ENCODE assay signal across 1 cellular context in the genomic region with DNA sequence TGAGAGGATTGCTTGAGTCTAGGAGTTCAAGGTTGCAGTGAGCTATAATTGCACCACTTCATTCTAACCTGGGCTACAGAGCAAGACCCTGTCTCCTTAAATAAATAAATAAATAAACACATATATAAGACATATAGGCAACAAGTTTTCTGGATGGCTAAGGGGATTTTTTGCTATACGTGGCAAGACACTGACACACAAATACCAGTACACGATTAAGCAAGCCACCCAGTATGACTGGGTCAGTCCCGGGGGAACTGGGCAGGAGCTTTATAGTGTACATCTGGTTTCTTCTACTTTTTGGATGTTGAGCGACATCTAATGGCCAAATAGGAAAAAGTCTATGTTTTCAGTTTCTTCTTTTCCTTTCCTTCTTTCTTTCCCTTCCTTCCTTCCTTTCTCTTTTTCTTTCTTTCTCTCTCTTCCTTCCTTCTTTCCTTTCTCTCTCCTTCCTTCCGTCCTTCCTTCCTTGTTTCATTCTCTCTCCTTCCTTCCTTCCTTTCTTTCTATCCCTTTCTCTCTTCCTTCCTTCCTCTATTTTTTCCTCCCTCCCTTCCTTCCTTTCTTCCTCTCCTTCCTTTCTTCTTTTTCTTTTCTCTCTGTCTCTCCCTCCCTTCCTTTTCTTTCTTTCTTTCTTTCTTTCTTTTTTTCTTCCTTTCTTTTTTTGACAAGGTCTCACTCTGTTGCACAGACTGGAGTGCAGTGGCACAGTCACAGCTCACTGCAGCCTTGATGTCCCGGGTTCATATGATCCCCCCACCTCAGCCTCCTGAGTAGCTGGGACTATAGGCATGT.
TF ChIP-seq lines count a peak whose summit lies in the region.

No MANE protein-coding gene starts in this region.

TF ChIP-seq in K562, 482 proteins besides CTCF, POLR2A, EP300 and RAD21 (continued from another document and continues in another):
- TF ChIP-seq, protein P1, sequence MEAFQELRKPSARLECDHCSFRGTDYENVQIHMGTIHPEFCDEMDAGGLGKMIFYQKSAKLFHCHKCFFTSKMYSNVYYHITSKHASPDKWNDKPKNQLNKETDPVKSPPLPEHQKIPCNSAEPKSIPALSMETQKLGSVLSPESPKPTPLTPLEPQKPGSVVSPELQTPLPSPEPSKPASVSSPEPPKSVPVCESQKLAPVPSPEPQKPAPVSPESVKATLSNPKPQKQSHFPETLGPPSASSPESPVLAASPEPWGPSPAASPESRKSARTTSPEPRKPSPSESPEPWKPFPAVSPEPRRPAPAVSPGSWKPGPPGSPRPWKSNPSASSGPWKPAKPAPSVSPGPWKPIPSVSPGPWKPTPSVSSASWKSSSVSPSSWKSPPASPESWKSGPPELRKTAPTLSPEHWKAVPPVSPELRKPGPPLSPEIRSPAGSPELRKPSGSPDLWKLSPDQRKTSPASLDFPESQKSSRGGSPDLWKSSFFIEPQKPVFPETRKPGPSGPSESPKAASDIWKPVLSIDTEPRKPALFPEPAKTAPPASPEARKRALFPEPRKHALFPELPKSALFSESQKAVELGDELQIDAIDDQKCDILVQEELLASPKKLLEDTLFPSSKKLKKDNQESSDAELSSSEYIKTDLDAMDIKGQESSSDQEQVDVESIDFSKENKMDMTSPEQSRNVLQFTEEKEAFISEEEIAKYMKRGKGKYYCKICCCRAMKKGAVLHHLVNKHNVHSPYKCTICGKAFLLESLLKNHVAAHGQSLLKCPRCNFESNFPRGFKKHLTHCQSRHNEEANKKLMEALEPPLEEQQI (IDR thresholded peaks at IDR 0.05): peak; percentile 76; the same call in 1 of the 2 replicates
- TF ChIP-seq, protein P2, sequence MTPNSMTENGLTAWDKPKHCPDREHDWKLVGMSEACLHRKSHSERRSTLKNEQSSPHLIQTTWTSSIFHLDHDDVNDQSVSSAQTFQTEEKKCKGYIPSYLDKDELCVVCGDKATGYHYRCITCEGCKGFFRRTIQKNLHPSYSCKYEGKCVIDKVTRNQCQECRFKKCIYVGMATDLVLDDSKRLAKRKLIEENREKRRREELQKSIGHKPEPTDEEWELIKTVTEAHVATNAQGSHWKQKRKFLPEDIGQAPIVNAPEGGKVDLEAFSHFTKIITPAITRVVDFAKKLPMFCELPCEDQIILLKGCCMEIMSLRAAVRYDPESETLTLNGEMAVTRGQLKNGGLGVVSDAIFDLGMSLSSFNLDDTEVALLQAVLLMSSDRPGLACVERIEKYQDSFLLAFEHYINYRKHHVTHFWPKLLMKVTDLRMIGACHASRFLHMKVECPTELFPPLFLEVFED (CRISPR knock-in tag; conservative IDR thresholded peaks at IDR 0.05): peak; percentile 93
- TF ChIP-seq KAT2B (IDR thresholded peaks at IDR 0.05; ENCODE audit: low read depth, low read length) (no peak), U2AF2 (optimal IDR thresholded peaks at IDR 0.05; ENCODE audit: low read depth, low read length) (no peak), CTBP1 (IDR thresholded peaks at IDR 0.05; ENCODE audit: borderline replicate concordance) (no peak), PTBP1 (IDR thresholded peaks at IDR 0.05; ENCODE audit: low read depth, low read length) (no peak), ILK (tag; IDR thresholded peaks at IDR 0.05; ENCODE audit: borderline replicate concordance, low read depth) (no peak), MTA1 (IDR thresholded peaks at IDR 0.05; ENCODE audit: borderline replicate concordance) (peak; percentile 96), ZKSCAN3 (CRISPR knock-in tag; IDR thresholded peaks at IDR 0.05) (no peak), IRF2 (CRISPR knock-in tag; IDR thresholded peaks at IDR 0.05) (no peak), FOXP1 (CRISPR knock-in tag; IDR thresholded peaks at IDR 0.05) (no peak), MIER1 (IDR thresholded peaks at IDR 0.05; ENCODE audit: low read depth) (peak; percentile 68; the same call in 1 of the 2 replicates), ZNF445 (CRISPR knock-in tag; IDR thresholded peaks at IDR 0.05; ENCODE audit: low read depth) (no peak), ZFP1 (CRISPR knock-in tag; IDR thresholded peaks at IDR 0.05) (no peak), DIDO1 (tag; IDR thresholded peaks at IDR 0.05; ENCODE audit: low read depth) (no peak), NFE2L1 (tag; IDR thresholded peaks at IDR 0.05; ENCODE audit: borderline replicate concordance, low read depth) (no peak), ZNF212 (CRISPR knock-in tag; IDR thresholded peaks at IDR 0.05) (no peak), NUFIP1 (IDR thresholded peaks at IDR 0.05; ENCODE audit: partially characterized antibody) (no peak), ZNF316 (IDR thresholded peaks at IDR 0.05) (no peak), MCM2 (IDR thresholded peaks at IDR 0.05; ENCODE audit: low read depth) (no peak), CBFA2T2 (conservative IDR thresholded peaks at IDR 0.05) (no peak), ETV5 (CRISPR knock-in tag; IDR thresholded peaks at IDR 0.05; ENCODE audit: low read depth) (no peak), SREBF1 (IDR thresholded peaks at IDR 0.05; ENCODE audit: borderline replicate concordance, low read depth, low read length) (no peak), THRAP3 (IDR thresholded peaks at IDR 0.05; ENCODE audit: borderline replicate concordance) (peak; percentile 97), HMG20B (CRISPR knock-in tag; IDR thresholded peaks at IDR 0.05) (no peak), SREBF2 (CRISPR knock-in tag; IDR thresholded peaks at IDR 0.05) (no peak), TBL1XR1 (IDR thresholded peaks at IDR 0.05; ENCODE audit: low read length in 2 of 2) (peak in 1 of 2 experiments; percentile 18; a peak in 1 of 4 replicates), ZNF354B (CRISPR knock-in tag; IDR thresholded peaks at IDR 0.05) (no peak), KDM5B (IDR thresholded peaks at IDR 0.05; ENCODE audit: insufficient replicate concordance, low read depth, low read length) (no peak), MCM3 (IDR thresholded peaks at IDR 0.05) (peak; percentile 81; the same call in 1 of the 2 replicates), U2AF1 (optimal IDR thresholded peaks at IDR 0.05; ENCODE audit: low read depth, low read length) (no peak), ZNF766 (CRISPR knock-in tag; conservative IDR thresholded peaks at IDR 0.05) (no peak), SMC3 (conservative IDR thresholded peaks at IDR 0.05; ENCODE audit: insufficient read depth, low read depth, low read length) (peak; percentile 45; the same call in 1 of the 2 replicates), SUPT5H (IDR thresholded peaks at IDR 0.05) (0 out of 2 replicates have a peak, but pooled peaks have one; percentile 19), TARDBP (IDR thresholded peaks at IDR 0.05) (no peak)
- TF ChIP-seq, protein P3, sequence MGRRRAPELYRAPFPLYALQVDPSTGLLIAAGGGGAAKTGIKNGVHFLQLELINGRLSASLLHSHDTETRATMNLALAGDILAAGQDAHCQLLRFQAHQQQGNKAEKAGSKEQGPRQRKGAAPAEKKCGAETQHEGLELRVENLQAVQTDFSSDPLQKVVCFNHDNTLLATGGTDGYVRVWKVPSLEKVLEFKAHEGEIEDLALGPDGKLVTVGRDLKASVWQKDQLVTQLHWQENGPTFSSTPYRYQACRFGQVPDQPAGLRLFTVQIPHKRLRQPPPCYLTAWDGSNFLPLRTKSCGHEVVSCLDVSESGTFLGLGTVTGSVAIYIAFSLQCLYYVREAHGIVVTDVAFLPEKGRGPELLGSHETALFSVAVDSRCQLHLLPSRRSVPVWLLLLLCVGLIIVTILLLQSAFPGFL (CRISPR knock-in tag; IDR thresholded peaks at IDR 0.05): no peak
- TF ChIP-seq, protein P4, sequence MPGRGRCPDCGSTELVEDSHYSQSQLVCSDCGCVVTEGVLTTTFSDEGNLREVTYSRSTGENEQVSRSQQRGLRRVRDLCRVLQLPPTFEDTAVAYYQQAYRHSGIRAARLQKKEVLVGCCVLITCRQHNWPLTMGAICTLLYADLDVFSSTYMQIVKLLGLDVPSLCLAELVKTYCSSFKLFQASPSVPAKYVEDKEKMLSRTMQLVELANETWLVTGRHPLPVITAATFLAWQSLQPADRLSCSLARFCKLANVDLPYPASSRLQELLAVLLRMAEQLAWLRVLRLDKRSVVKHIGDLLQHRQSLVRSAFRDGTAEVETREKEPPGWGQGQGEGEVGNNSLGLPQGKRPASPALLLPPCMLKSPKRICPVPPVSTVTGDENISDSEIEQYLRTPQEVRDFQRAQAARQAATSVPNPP (IDR thresholded peaks at IDR 0.05; ENCODE audit: borderline replicate concordance, insufficient read depth, insufficient read length): no peak
- TF ChIP-seq, protein P5, sequence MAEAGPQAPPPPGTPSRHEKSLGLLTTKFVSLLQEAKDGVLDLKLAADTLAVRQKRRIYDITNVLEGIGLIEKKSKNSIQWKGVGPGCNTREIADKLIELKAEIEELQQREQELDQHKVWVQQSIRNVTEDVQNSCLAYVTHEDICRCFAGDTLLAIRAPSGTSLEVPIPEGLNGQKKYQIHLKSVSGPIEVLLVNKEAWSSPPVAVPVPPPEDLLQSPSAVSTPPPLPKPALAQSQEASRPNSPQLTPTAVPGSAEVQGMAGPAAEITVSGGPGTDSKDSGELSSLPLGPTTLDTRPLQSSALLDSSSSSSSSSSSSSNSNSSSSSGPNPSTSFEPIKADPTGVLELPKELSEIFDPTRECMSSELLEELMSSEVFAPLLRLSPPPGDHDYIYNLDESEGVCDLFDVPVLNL (CRISPR knock-in tag; IDR thresholded peaks at IDR 0.05; ENCODE audit: low read depth): no peak
- TF ChIP-seq, protein P6, sequence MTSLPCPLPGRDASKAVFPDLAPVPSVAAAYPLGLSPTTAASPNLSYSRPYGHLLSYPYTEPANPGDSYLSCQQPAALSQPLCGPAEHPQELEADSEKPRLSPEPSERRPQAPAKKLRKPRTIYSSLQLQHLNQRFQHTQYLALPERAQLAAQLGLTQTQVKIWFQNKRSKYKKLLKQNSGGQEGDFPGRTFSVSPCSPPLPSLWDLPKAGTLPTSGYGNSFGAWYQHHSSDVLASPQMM (CRISPR knock-in tag; IDR thresholded peaks at IDR 0.05): no peak
- TF ChIP-seq, protein P7, sequence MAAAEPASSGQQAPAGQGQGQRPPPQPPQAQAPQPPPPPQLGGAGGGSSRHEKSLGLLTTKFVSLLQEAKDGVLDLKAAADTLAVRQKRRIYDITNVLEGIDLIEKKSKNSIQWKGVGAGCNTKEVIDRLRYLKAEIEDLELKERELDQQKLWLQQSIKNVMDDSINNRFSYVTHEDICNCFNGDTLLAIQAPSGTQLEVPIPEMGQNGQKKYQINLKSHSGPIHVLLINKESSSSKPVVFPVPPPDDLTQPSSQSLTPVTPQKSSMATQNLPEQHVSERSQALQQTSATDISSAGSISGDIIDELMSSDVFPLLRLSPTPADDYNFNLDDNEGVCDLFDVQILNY (CRISPR knock-in tag; IDR thresholded peaks at IDR 0.05): no peak
- TF ChIP-seq, protein P8, sequence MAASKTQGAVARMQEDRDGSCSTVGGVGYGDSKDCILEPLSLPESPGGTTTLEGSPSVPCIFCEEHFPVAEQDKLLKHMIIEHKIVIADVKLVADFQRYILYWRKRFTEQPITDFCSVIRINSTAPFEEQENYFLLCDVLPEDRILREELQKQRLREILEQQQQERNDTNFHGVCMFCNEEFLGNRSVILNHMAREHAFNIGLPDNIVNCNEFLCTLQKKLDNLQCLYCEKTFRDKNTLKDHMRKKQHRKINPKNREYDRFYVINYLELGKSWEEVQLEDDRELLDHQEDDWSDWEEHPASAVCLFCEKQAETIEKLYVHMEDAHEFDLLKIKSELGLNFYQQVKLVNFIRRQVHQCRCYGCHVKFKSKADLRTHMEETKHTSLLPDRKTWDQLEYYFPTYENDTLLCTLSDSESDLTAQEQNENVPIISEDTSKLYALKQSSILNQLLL (CRISPR knock-in tag; IDR thresholded peaks at IDR 0.05; ENCODE audit: borderline replicate concordance): no peak
- TF ChIP-seq, protein P9, sequence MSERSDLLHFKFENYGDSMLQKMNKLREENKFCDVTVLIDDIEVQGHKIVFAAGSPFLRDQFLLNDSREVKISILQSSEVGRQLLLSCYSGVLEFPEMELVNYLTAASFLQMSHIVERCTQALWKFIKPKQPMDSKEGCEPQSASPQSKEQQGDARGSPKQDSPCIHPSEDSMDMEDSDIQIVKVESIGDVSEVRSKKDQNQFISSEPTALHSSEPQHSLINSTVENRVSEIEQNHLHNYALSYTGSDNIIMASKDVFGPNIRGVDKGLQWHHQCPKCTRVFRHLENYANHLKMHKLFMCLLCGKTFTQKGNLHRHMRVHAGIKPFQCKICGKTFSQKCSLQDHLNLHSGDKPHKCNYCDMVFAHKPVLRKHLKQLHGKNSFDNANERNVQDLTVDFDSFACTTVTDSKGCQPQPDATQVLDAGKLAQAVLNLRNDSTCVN (CRISPR knock-in tag; IDR thresholded peaks at IDR 0.05): peak; percentile 93
- TF ChIP-seq, protein P10, sequence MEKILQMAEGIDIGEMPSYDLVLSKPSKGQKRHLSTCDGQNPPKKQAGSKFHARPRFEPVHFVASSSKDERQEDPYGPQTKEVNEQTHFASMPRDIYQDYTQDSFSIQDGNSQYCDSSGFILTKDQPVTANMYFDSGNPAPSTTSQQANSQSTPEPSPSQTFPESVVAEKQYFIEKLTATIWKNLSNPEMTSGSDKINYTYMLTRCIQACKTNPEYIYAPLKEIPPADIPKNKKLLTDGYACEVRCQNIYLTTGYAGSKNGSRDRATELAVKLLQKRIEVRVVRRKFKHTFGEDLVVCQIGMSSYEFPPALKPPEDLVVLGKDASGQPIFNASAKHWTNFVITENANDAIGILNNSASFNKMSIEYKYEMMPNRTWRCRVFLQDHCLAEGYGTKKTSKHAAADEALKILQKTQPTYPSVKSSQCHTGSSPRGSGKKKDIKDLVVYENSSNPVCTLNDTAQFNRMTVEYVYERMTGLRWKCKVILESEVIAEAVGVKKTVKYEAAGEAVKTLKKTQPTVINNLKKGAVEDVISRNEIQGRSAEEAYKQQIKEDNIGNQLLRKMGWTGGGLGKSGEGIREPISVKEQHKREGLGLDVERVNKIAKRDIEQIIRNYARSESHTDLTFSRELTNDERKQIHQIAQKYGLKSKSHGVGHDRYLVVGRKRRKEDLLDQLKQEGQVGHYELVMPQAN (IDR thresholded peaks at IDR 0.05; ENCODE audit: borderline replicate concordance): peak; percentile 60; the same call in 1 of the 2 replicates
- TF ChIP-seq, protein P11, sequence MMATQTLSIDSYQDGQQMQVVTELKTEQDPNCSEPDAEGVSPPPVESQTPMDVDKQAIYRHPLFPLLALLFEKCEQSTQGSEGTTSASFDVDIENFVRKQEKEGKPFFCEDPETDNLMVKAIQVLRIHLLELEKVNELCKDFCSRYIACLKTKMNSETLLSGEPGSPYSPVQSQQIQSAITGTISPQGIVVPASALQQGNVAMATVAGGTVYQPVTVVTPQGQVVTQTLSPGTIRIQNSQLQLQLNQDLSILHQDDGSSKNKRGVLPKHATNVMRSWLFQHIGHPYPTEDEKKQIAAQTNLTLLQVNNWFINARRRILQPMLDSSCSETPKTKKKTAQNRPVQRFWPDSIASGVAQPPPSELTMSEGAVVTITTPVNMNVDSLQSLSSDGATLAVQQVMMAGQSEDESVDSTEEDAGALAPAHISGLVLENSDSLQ (IDR thresholded peaks at IDR 0.05): no peak
- TF ChIP-seq, protein P12, sequence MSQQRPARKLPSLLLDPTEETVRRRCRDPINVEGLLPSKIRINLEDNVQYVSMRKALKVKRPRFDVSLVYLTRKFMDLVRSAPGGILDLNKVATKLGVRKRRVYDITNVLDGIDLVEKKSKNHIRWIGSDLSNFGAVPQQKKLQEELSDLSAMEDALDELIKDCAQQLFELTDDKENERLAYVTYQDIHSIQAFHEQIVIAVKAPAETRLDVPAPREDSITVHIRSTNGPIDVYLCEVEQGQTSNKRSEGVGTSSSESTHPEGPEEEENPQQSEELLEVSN (IDR thresholded peaks at IDR 0.05; ENCODE audit: borderline replicate concordance in 1 of 2, extremely low read depth in 1 of 2, insufficient read depth in 1 of 2, insufficient read length in 1 of 2, low read depth in 1 of 2, low read length in 1 of 2, poor library complexity in 1 of 2, severe bottlenecking in 1 of 2): no peak
